In the genomic region with DNA sequence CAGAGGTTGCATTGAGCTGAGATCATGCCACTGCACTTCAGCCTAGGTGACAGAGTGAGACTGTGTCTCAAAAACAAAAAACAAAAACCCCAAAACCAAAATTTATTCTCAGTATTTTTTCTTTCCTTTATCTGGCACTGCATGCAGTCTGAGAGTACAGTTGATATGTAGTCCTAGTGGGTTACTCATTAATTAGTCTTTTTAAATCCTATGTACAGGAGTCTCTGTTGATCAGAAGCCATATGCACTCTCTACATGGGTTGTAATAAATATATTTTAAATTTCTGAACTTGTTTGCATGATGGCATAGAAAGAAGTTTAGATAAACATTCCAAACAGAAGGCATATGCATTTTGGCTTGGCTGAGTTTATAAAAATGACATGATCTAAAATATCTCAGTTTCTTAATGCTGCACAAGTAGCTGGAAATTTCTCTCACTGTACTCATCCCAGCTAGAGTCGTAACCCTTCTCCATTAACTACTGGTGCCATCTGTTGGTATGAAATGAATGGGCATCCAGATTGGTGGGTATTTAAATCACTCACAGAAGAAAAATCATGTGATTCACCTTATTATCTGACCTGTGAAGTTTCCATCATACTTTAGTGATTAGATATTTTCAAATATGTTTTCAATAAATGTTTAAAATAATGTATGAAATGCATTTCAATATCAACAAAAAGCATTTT, we compare ENCODE assay signal across 11 cellular contexts.
A peak's percentile ranks its signal among the peaks of the same experiment; 100 is the strongest.
DNase-seq lines count a peak whose midpoint lies in the region; ATAC-seq and TF ChIP-seq lines count a peak whose summit lies in the region.
"Had no signal": no experiment of that assay in that cellular context is flagged by ENCODE, and none has a peak within 500 bp of the region (broad histone marks: within the 10 kb centered on the region; RNA-seq: fewer than 3 reads in every experiment).

No MANE protein-coding gene starts in this region.

- H3K4me2 ChIP-seq in GM23248 (ENCODE audit: unreplicated experiment) (no peak overlapping the region), neural cell (ENCODE audit: low read length) (no peak overlapping the region)

- no peak overlapping the region for H3K4me3 Mint-ChIP-seq in mesothelial cell of epicardium
- H3K4me3 Mint-ChIP-seq: dendritic cell treated with granulocyte-macrophage colony-stimulating factor and Interleukin-4, amounts not matched to agents 40 ng/mL and 50 ng/mL, for 4 days had no signal

- H3K36me3 Mint-ChIP-seq in mesothelial cell of epicardium = no peaks in the 10 kb centered on the region

- H3K27ac ChIP-seq in GM23248 (no peak overlapping the region), neural cell (ENCODE audit: low read length) (no peak overlapping the region), WERI-Rb-1 (no peak overlapping the region)

- H3K27me3 ChIP-seq in GM23248 (replicated peaks; ENCODE audit: insufficient read depth) (no peaks in the 10 kb centered on the region), neural cell (ENCODE audit: insufficient read depth, low read depth, low read length) (no peaks in the 10 kb centered on the region), WERI-Rb-1 (ENCODE audit: insufficient read depth, low read depth, severe bottlenecking) (no peaks in the 10 kb centered on the region)

- 0 to 4% methylated on average over 1 of the region's 1 CpG for WGBS in GM23248 (ENCODE audit: low coverage in 1 of 2, low lambda C conversion rate in 2 of 2, missing lambda C conversion rate in 2 of 2), 2 experiments

- no peak for ATAC-seq in GM18520 (IDR thresholded peaks at IDR 0.05; ENCODE audit: unreplicated experiment)

- H3K9me2 ChIP-seq in GM23248 (ENCODE audit: insufficient read depth) = no peaks in the 10 kb centered on the region
- no peaks in the 10 kb centered on the region for H3K9me2 ChIP-seq in neural cell (ENCODE audit: insufficient read depth, low read length)

- H3K9me3 Mint-ChIP-seq in mesothelial cell of epicardium = peaks cover 14% of the 10 kb centered on the region

- peak; percentile 70 for TF ChIP-seq RAD21 in neural cell (conservative IDR thresholded peaks at IDR 0.05)

- H2AFZ ChIP-seq in GM23248 (no peak overlapping the region), neural cell (ENCODE audit: low read depth, low read length) (no peak overlapping the region)

- H4K20me1 ChIP-seq in GM23248 (ENCODE audit: insufficient read depth) (no peaks in the 10 kb centered on the region), neural cell (ENCODE audit: insufficient read depth) (no peaks in the 10 kb centered on the region)

- H3K4me1 Mint-ChIP-seq in mesothelial cell of epicardium = no peaks in the 10 kb centered on the region

- TF ChIP-seq CTCF in neural cell (IDR thresholded peaks at IDR 0.05; ENCODE audit: poor library complexity, severe bottlenecking) (peak; percentile 61), mesothelial cell of epicardium (IDR thresholded peaks at IDR 0.05; ENCODE audit: unreplicated experiment) (no peak), WERI-Rb-1 (IDR thresholded peaks at IDR 0.05; ENCODE audit: low read depth, low read length) (no peak)

- H3K79me2 ChIP-seq in GM23248 (ENCODE audit: insufficient read depth) (no peaks in the 10 kb centered on the region), neural cell (replicated peaks; ENCODE audit: insufficient read depth, low read length) (no peaks in the 10 kb centered on the region)

- TF ChIP-seq EP300 in neural cell (conservative IDR thresholded peaks at IDR 0.05; ENCODE audit: poor library complexity, severe bottlenecking) = no peak

- H3K4me3 ChIP-seq in GM23248 (no peak overlapping the region), neural cell (ENCODE audit: low read length) (no peak overlapping the region), WERI-Rb-1 (ENCODE audit: low read depth, low read length) (no peak overlapping the region)

- in situ Hi-C loops in GM23248 (cut with MboI) = no loop called here

- H3K36me3 ChIP-seq in GM23248 (ENCODE audit: low read depth) (no peaks in the 10 kb centered on the region), neural cell (ENCODE audit: insufficient read depth, low read length) (no peaks in the 10 kb centered on the region), WERI-Rb-1 (no peaks in the 10 kb centered on the region)

- H3K9ac ChIP-seq in GM23248 (no peak overlapping the region), neural cell (ENCODE audit: low read length) (no peak overlapping the region)

- H3F3A ChIP-seq in GM23248 (ENCODE audit: insufficient read depth) = no peaks in the 10 kb centered on the region
- no peaks in the 10 kb centered on the region for H3F3A ChIP-seq in neural cell (ENCODE audit: insufficient read depth, low read length, poor library complexity, severe bottlenecking)

- H3K27ac Mint-ChIP-seq in mesothelial cell of epicardium = no peak overlapping the region
- H3K27ac Mint-ChIP-seq: dendritic cell treated with granulocyte-macrophage colony-stimulating factor and Interleukin-4, amounts not matched to agents 40 ng/mL and 50 ng/mL, for 4 days had no signal

- no peaks in the 10 kb centered on the region for H3K9me3 ChIP-seq in GM23248 (ENCODE audit: low read depth)
- no peaks in the 10 kb centered on the region for H3K9me3 ChIP-seq in neural cell (ENCODE audit: low read length)
- H3K9me3 ChIP-seq in WERI-Rb-1 (ENCODE audit: severe bottlenecking) = no peaks in the 10 kb centered on the region

- no peaks in the 10 kb centered on the region for H3K27me3 Mint-ChIP-seq in mesothelial cell of epicardium (ENCODE audit: low read depth)
- H3K27me3 Mint-ChIP-seq: dendritic cell treated with granulocyte-macrophage colony-stimulating factor and Interleukin-4, amounts not matched to agents 40 ng/mL and 50 ng/mL, for 4 days had no signal

- DNase-seq in GM23248 (peak; percentile 0), NCI-H2171 (lab: John Stamatoyannopoulos, UW) (peak; percentile 72), cerebellar cortex (ENCODE audit: low spot score) (peak; percentile 66), NCI-H1436 treated with DMSO at 0.1 percent for 48 hours (lab: John Stamatoyannopoulos, UW) (no peak), mesothelial cell of epicardium (ENCODE audit: low spot score in 2 of 2, unreplicated experiment in 2 of 2) (no peak), WERI-Rb-1 (no peak)
- DNase-seq: NCI-H1930, T1000 had no signal

- H3K4me1 ChIP-seq in GM23248 (ENCODE audit: insufficient read depth) = no peaks in the 10 kb centered on the region

TF ChIP-seq in neural cell, 6 proteins besides CTCF, POLR2A, EP300 and RAD21:
- no peak for TF ChIP-seq EZH2 (IDR thresholded peaks at IDR 0.05; ENCODE audit: borderline replicate concordance, insufficient read depth, low read length, poor library complexity, severe bottlenecking)
- no peak for TF ChIP-seq POLR2AphosphoS5 (IDR thresholded peaks at IDR 0.05)
- TF ChIP-seq TAF1 (IDR thresholded peaks at IDR 0.05; ENCODE audit: low read depth) = no peak
- TF ChIP-seq SMC3 (conservative IDR thresholded peaks at IDR 0.05; ENCODE audit: poor library complexity) = peak; percentile 63
- no peak for TF ChIP-seq MXI1 (conservative IDR thresholded peaks at IDR 0.05; ENCODE audit: poor library complexity, severe bottlenecking)
- TF ChIP-seq, protein P1, sequence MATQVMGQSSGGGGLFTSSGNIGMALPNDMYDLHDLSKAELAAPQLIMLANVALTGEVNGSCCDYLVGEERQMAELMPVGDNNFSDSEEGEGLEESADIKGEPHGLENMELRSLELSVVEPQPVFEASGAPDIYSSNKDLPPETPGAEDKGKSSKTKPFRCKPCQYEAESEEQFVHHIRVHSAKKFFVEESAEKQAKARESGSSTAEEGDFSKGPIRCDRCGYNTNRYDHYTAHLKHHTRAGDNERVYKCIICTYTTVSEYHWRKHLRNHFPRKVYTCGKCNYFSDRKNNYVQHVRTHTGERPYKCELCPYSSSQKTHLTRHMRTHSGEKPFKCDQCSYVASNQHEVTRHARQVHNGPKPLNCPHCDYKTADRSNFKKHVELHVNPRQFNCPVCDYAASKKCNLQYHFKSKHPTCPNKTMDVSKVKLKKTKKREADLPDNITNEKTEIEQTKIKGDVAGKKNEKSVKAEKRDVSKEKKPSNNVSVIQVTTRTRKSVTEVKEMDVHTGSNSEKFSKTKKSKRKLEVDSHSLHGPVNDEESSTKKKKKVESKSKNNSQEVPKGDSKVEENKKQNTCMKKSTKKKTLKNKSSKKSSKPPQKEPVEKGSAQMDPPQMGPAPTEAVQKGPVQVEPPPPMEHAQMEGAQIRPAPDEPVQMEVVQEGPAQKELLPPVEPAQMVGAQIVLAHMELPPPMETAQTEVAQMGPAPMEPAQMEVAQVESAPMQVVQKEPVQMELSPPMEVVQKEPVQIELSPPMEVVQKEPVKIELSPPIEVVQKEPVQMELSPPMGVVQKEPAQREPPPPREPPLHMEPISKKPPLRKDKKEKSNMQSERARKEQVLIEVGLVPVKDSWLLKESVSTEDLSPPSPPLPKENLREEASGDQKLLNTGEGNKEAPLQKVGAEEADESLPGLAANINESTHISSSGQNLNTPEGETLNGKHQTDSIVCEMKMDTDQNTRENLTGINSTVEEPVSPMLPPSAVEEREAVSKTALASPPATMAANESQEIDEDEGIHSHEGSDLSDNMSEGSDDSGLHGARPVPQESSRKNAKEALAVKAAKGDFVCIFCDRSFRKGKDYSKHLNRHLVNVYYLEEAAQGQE (IDR thresholded peaks at IDR 0.05; ENCODE audit: borderline replicate concordance) = no peak

Comparison
In these comparisons a context has a peak if more than half of its experiments do, and no peak if none do; other contexts are left out.
1. DNase-seq: peak in GM23248 (single experiment), NCI-H2171 (single experiment) and cerebellar cortex (single experiment); none in NCI-H1436 treated with DMSO at 0.1 percent for 48 hours (single experiment), mesothelial cell of epicardium (0 of 2) and WERI-Rb-1 (single experiment).